1 cellular context compared by ENCODE assay signal in genomic region chr1:182430263-182431068, GRCh38.
TF ChIP-seq lines count a peak whose summit lies in the region.

No MANE protein-coding gene starts in this region.

TF ChIP-seq in K562, 482 proteins besides CTCF, POLR2A, EP300 and RAD21 (continued from another document and continues in another):
- TF ChIP-seq REST (CRISPR knock-in tag; IDR thresholded peaks at IDR 0.05; ENCODE audit: low read depth) (no peak), SAFB (IDR thresholded peaks at IDR 0.05; ENCODE audit: borderline replicate concordance, low read depth, low read length) (no peak), NFIC (IDR thresholded peaks at IDR 0.05) (no peak), SNIP1 (IDR thresholded peaks at IDR 0.05; ENCODE audit: low read depth) (no peak), LARP7 (IDR thresholded peaks at IDR 0.05) (no peak), NRF1 (conservative IDR thresholded peaks at IDR 0.05 in 1 of 2, IDR thresholded peaks at IDR 0.05 in 1 of 2) (no peak), HMGXB4 (CRISPR knock-in tag; IDR thresholded peaks at IDR 0.05) (no peak), CTCFL (IDR thresholded peaks at IDR 0.05; ENCODE audit: borderline replicate concordance, insufficient read depth, low read depth, low read length, poor library complexity, severe bottlenecking) (no peak), USF2 (CRISPR knock-in tag; IDR thresholded peaks at IDR 0.05) (no peak), SIN3A (IDR thresholded peaks at IDR 0.05; ENCODE audit: borderline replicate concordance in 2 of 2, control insufficient read depth in 1 of 2, low read depth in 2 of 2, low read length in 2 of 2) (no peak), ZNF12 (CRISPR knock-in tag; IDR thresholded peaks at IDR 0.05) (no peak), ZNF384 (IDR thresholded peaks at IDR 0.05; ENCODE audit: low read depth, low read length) (0 out of 2 replicates have a peak, but pooled peaks have one; percentile 17), SETDB1 (IDR thresholded peaks at IDR 0.05; ENCODE audit: low read length) (no peak), RFX7 (CRISPR knock-in tag; IDR thresholded peaks at IDR 0.05) (no peak), HMG20B (CRISPR knock-in tag; IDR thresholded peaks at IDR 0.05) (no peak), SMAD2 (IDR thresholded peaks at IDR 0.05; ENCODE audit: low read depth, low read length) (no peak), MTF1 (CRISPR knock-in tag; IDR thresholded peaks at IDR 0.05; ENCODE audit: borderline replicate concordance) (no peak), ZFP91 (CRISPR knock-in tag; IDR thresholded peaks at IDR 0.05) (no peak), CREBBP (IDR thresholded peaks at IDR 0.05; ENCODE audit: low read depth, low read length) (no peak), SAP30 (IDR thresholded peaks at IDR 0.05; ENCODE audit: borderline replicate concordance, insufficient read depth, low read depth, low read length, poor library complexity, severe bottlenecking) (no peak), DACH1 (IDR thresholded peaks at IDR 0.05; ENCODE audit: partially characterized antibody) (no peak), AFF4 (CRISPR knock-in tag; IDR thresholded peaks at IDR 0.05) (no peak), FOXK1 (CRISPR knock-in tag; IDR thresholded peaks at IDR 0.05; ENCODE audit: borderline replicate concordance) (no peak), CEBPZ (IDR thresholded peaks at IDR 0.05; ENCODE audit: borderline replicate concordance, low read depth, low read length) (no peak), ZNF584 (CRISPR knock-in tag; IDR thresholded peaks at IDR 0.05; ENCODE audit: low read depth) (no peak), NUFIP1 (IDR thresholded peaks at IDR 0.05; ENCODE audit: partially characterized antibody) (no peak), CHAMP1 (IDR thresholded peaks at IDR 0.05) (no peak), TBP (optimal IDR thresholded peaks at IDR 0.05; ENCODE audit: low read depth, low read length) (no peak), BCOR (IDR thresholded peaks at IDR 0.05) (no peak)
